ENCODE assay signal across 7 cellular contexts in the genomic region with DNA sequence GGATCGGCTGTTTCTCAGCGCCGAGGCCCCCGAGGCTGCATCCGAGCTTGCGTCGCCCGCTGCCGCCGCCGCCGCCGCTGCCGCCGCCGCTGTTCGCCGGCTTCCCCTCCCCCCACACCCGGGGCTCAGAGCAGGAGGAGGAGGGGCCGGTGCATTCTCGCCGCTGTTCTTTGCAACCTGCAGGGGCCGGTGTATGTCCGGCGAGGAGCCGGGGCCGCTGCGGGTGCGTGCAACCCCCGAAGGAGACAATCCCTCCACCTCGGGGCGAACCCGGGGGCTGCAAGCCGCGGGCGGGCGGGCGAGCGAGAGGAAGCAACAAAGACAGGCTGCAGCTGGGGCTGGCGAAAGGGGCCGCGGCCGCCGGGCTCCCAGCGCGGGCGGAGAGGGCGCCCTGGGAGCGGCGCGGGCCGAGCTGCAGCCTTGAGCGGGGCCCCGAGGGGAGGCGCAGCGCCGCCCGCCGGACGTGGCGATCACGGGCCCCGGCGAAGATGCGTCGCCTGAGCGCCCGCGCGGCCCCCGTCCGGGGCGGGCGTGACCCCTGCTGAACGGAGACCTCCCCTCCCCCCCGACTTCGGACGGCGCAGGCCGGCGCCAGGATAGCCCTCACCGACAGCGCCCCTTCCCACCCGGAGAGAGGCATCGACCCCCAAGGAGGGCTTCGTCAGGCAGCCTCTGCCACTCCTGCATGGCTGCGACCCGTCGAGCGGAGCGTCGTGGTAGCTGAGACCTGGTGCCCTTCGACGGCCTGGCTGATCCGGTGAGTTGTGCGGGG. TPM values are rescaled to one million over a fixed set of nuclear protein-coding genes. Genes with fewer than 3 reads are reported as not detected.
DNase-seq lines count a peak whose midpoint lies in the region; ATAC-seq and TF ChIP-seq lines count a peak whose summit lies in the region.

No MANE protein-coding gene starts in this region.

- peak; percentile 23 for ATAC-seq in HG02759 (IDR thresholded peaks at IDR 0.05; ENCODE audit: unreplicated experiment)

- H3K4me1 ChIP-seq in mucosa of rectum (ENCODE audit: control insufficient read depth in 2 of 2, insufficient read depth in 2 of 2, low read length in 2 of 2) = peaks cover 7 to 9% of the 10 kb centered on the region in 2 donors

- H3K9me3 ChIP-seq in mucosa of rectum (ENCODE audit: control insufficient read depth in 2 of 2, low read length in 2 of 2) = no peaks in the 10 kb centered on the region

- peaks cover 9% of the 10 kb centered on the region for H3K4me1 Mint-ChIP-seq in activated CD4-positive, alpha-beta memory T cell treated with anti-CD3 and anti-CD28 coated beads, Interleukin-2, amount 10 ng/mL, durations not matched to agents 7 days and 5 days

- H3K4me3 ChIP-seq in mucosa of rectum (ENCODE audit: low read length in 2 of 2) = peak overlapping the region; percentile 57 to 62

- H3K27me3 Mint-ChIP-seq in activated CD4-positive, alpha-beta memory T cell treated with anti-CD3 and anti-CD28 coated beads, Interleukin-2, amount 10 ng/mL, durations not matched to agents 7 days and 5 days = peaks cover 54% of the 10 kb centered on the region

- H3K27ac ChIP-seq in mucosa of rectum (ENCODE audit: low read depth in 2 of 2, low read length in 2 of 2) = peak overlapping the region; percentile 32 to 61

- H3K27ac Mint-ChIP-seq in activated CD4-positive, alpha-beta memory T cell treated with anti-CD3 and anti-CD28 coated beads, Interleukin-2, amount 10 ng/mL, durations not matched to agents 7 days and 5 days = no peak overlapping the region

- 0 out of 3 replicates have a peak, but pooled peaks have one; percentile 7 for TF ChIP-seq CTCF in GM12872 (IDR thresholded peaks at IDR 0.05; ENCODE audit: insufficient read depth, low read depth, low read length)

- H3K27me3 ChIP-seq in mucosa of rectum (ENCODE audit: control insufficient read depth in 2 of 2, insufficient read depth in 2 of 2, low read length in 2 of 2) = peaks cover 0 to 8% of the 10 kb centered on the region in 2 donors

- H3K4me3 Mint-ChIP-seq in activated CD4-positive, alpha-beta memory T cell treated with anti-CD3 and anti-CD28 coated beads, Interleukin-2, amount 10 ng/mL, durations not matched to agents 7 days and 5 days = peak overlapping the region; percentile 64

- POLR2A ChIA-PET in activated CD4-positive, alpha-beta memory T cell treated with anti-CD3 and anti-CD28 coated beads, Interleukin-2, amount 10 ng/mL, durations not matched to agents 7 days and 5 days (lab: Charles Lee) = interaction anchor here (0.9 kb wide), 1 partner anchor 736 kb away, joined by 3 read pairs; the partner anchor contains the start of gene ARPC3

- peak; percentile 69 for DNase-seq in NCI-H2196 (lab: John Stamatoyannopoulos, UW; ENCODE audit: unreplicated experiment)
- peak; percentile 41 for DNase-seq in activated CD4-positive, alpha-beta memory T cell treated with anti-CD3 and anti-CD28 coated beads, Interleukin-2, amount 10 ng/mL, durations not matched to agents 7 days and 5 days
- peak; percentile 42 for DNase-seq in effector CD4-positive, alpha-beta T cell
- peak; percentile 17 to 35 for DNase-seq in stimulated activated CD8-positive, alpha-beta memory T cell treated with anti-CD3 and anti-CD28 coated beads, Interleukin-7, amount 100 ng/mL, for 1 hour (ENCODE audit: low read depth in 2 of 2)

- no peaks in the 10 kb centered on the region for H3K9me3 Mint-ChIP-seq in activated CD4-positive, alpha-beta memory T cell treated with anti-CD3 and anti-CD28 coated beads, Interleukin-2, amount 10 ng/mL, durations not matched to agents 7 days and 5 days

- H3K9ac ChIP-seq in mucosa of rectum (ENCODE audit: low read depth in 1 of 2, low read length in 2 of 2) = peak overlapping the region; percentile 32 to 40

- H3K36me3 ChIP-seq in mucosa of rectum (ENCODE audit: control insufficient read depth in 2 of 2, insufficient read depth in 2 of 2, low read length in 2 of 2) = no peaks in the 10 kb centered on the region

- CTCF ChIA-PET in activated CD4-positive, alpha-beta memory T cell treated with anti-CD3 and anti-CD28 coated beads, Interleukin-2, amount 10 ng/mL, durations not matched to agents 7 days and 5 days (lab: Charles Lee) = interaction anchor here (1.0 to 2.9 kb wide), 6 partner anchors 9 to 237 kb away, joined by 3 to 12 read pairs (median 3); partner anchors contain the start of genes KCTD10 and UBE3B

- H3K36me3 Mint-ChIP-seq in activated CD4-positive, alpha-beta memory T cell treated with anti-CD3 and anti-CD28 coated beads, Interleukin-2, amount 10 ng/mL, durations not matched to agents 7 days and 5 days (ENCODE audit: low read depth) = no peaks in the 10 kb centered on the region

RNA-seq across cellular contexts. Expression of gene FAM222A, which starts 0.7 kb away (rescaled TPM):
- total RNA-seq in activated CD4-positive, alpha-beta memory T cell treated with anti-CD3 and anti-CD28 coated beads, Interleukin-2, amount 10 ng/mL, durations not matched to agents 7 days and 5 days = under 1 TPM; 0.28 to 0.43 TPM

Comparison
In these comparisons a context has a peak if more than half of its experiments do, and no peak if none do; other contexts are left out.
1. Peak in every context shown above with its lines: DNase-seq, ATAC-seq, H3K4me3 ChIP-seq and H3K27ac ChIP-seq.